Comparison of ENCODE assay signal across 30 cellular contexts in the genomic region with DNA sequence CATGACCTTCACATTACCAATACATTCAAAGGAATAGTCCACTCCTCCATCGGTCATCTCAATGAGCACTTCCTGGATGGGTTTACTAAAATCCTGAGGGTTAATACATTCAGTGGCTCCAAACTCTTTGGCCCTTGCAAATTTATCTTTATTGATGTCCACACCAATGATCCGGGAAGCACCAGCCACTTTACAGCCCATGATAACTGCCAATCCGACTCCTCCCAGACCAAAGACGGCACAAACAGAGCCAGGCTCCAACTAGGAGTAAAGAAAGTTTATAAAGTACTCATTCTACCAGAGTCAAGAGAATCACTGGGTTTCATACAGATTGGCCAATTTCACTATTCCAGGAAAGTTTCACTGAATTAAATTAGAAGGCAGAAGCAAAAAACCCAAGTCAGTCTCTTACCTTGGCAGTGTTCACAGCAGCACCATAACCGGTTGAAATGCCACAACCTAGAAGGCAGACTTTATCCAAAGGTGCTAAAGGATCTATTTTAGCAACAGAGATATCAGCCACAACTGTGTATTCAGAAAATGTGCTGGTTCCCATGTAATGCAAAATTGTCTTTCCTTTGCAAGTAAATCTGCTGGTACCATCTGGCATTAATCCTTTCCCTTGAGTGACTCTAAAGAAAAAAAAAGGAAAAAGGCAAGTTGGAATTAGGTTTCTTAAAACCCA.
"Had no signal": no experiment of that assay in that cellular context is flagged by ENCODE, and none has a peak within 500 bp of the region (broad histone marks: within the 10 kb centered on the region; RNA-seq: fewer than 3 reads in every experiment).

No MANE protein-coding gene starts in this region.

- H3K9me3 ChIP-seq: breast epithelium, esophagus muscularis mucosa, heart left ventricle, neutrophil, ovary, stomach, tibial artery had no signal

- H3K4me1 ChIP-seq: breast epithelium, foreskin keratinocyte, tibial artery had no signal

- H3K27me3 ChIP-seq: breast epithelium, esophagus muscularis mucosa, foreskin keratinocyte, heart left ventricle, neutrophil, ovary, stomach, tibial artery had no signal

- H3K4me3 ChIP-seq: breast epithelium, esophagus muscularis mucosa, heart left ventricle, ovary, smooth muscle cell, stomach, tibial artery had no signal

- H3K27ac Mint-ChIP-seq: activated CD4-positive, alpha-beta memory T cell treated with anti-CD3 and anti-CD28 coated beads for 36 hours; activated CD4-positive, alpha-beta T cell treated with anti-CD3 and anti-CD28 coated beads, Interleukin-2, amount 10 ng/mL, durations not matched to agents 24 days and 14 days; activated naive CD4-positive, alpha-beta T cell treated with anti-CD3 and anti-CD28 coated beads for 36 hours; stimulated activated memory B cell treated with anti-CD40 and anti-IgM and Interleukin-4, amounts not matched to agents 10 μg/mL and 1 μg/mL and 100 μg/mL, for 72 hours had no signal

- H3K36me3 ChIP-seq: breast epithelium, ovary had no signal

- H3K4me1 Mint-ChIP-seq: stimulated activated memory B cell treated with anti-CD40 and anti-IgM and Interleukin-4, amounts not matched to agents 10 μg/mL and 1 μg/mL and 100 μg/mL, for 72 hours had no signal

- DNase-seq: activated CD4-positive, alpha-beta memory T cell treated with anti-CD3 and anti-CD28 coated beads for 36 hours; activated CD4-positive, alpha-beta T cell treated with anti-CD3 and anti-CD28 coated beads, Interleukin-2, amount 10 ng/mL, durations not matched to agents 24 days and 14 days; activated CD4-positive, CD25-positive, alpha-beta regulatory T cell treated with anti-CD3 and anti-CD28 coated beads, Interleukin-2, amount 50 U/mL, for 72 hours; activated CD8-positive, alpha-beta memory T cell treated with anti-CD3 and anti-CD28 coated beads, Interleukin-2, amount 50 U/mL, for 4 hours; activated effector memory CD4-positive, alpha-beta T cell treated with Interleukin-2 at 50 U/mL for 16 hours; activated naive CD4-positive, alpha-beta T cell treated with anti-CD3 and anti-CD28 coated beads for 36 hours; activated T-cell treated with anti-CD3 and anti-CD28 coated beads, Interleukin-2, amount 50 U/mL, for 1 hour; dermis blood vessel endothelial cell; effector CD4-positive, alpha-beta T cell; foreskin keratinocyte; heart left ventricle; hypothalamus; immature natural killer cell; naive B cell; nephron progenitor cell; ovary; stimulated activated CD4-positive, alpha-beta T cell treated with anti-CD3 and anti-CD28 coated beads, Interleukin-1b, Interleukin-23, amount 100 ng/mL, for 48 hours; stimulated activated CD4-positive, alpha-beta T cell treated with anti-CD3 and anti-CD28 coated beads, Interleukin-4, amount 100 ng/mL, for 4 hours; stimulated activated CD8-positive, alpha-beta memory T cell treated with anti-CD3 and anti-CD28 coated beads, Interleukin-4, amount 100 ng/mL, for 48 hours; stomach; T-helper 17 cell; T1000; tibial artery had no signal

- H3K4me3 Mint-ChIP-seq: activated CD4-positive, alpha-beta memory T cell treated with anti-CD3 and anti-CD28 coated beads for 36 hours; activated CD4-positive, alpha-beta T cell treated with anti-CD3 and anti-CD28 coated beads, Interleukin-2, amount 10 ng/mL, durations not matched to agents 24 days and 14 days; activated naive CD4-positive, alpha-beta T cell treated with anti-CD3 and anti-CD28 coated beads for 36 hours; immature natural killer cell; naive B cell; nephron progenitor cell; stimulated activated memory B cell treated with anti-CD40 and anti-IgM and Interleukin-4, amounts not matched to agents 10 μg/mL and 1 μg/mL and 100 μg/mL, for 72 hours; T-helper 17 cell had no signal

- ATAC-seq: foreskin keratinocyte; left lobe of liver; stimulated activated memory B cell treated with anti-CD40 and anti-IgM and Interleukin-4, amounts not matched to agents 10 μg/mL and 1 μg/mL and 100 μg/mL, for 72 hours; T-helper 17 cell had no signal

- H3K27ac ChIP-seq: breast epithelium, esophagus muscularis mucosa, foreskin keratinocyte, neutrophil, ovary, stomach, tibial artery had no signal

- H3K27me3 Mint-ChIP-seq: activated CD4-positive, alpha-beta memory T cell treated with anti-CD3 and anti-CD28 coated beads for 36 hours; activated CD4-positive, alpha-beta T cell treated with anti-CD3 and anti-CD28 coated beads, Interleukin-2, amount 10 ng/mL, durations not matched to agents 24 days and 14 days; naive B cell; progenitor cell of endocrine pancreas; stimulated activated memory B cell treated with anti-CD40 and anti-IgM and Interleukin-4, amounts not matched to agents 10 μg/mL and 1 μg/mL and 100 μg/mL, for 72 hours; T-helper 17 cell had no signal

- H3K9me3 Mint-ChIP-seq: activated CD4-positive, alpha-beta memory T cell treated with anti-CD3 and anti-CD28 coated beads for 36 hours; activated CD4-positive, alpha-beta T cell treated with anti-CD3 and anti-CD28 coated beads, Interleukin-2, amount 10 ng/mL, durations not matched to agents 24 days and 14 days; activated naive CD4-positive, alpha-beta T cell treated with anti-CD3 and anti-CD28 coated beads for 36 hours; immature natural killer cell; naive B cell; nephron progenitor cell; stimulated activated memory B cell treated with anti-CD40 and anti-IgM and Interleukin-4, amounts not matched to agents 10 μg/mL and 1 μg/mL and 100 μg/mL, for 72 hours had no signal
